13 cellular contexts compared by ENCODE assay signal in genomic region chr16:67539271-67539670, GRCh38. TPM values are rescaled to one million over a fixed set of nuclear protein-coding genes. Genes with fewer than 3 reads are reported as not detected.
A peak's percentile ranks its signal among the peaks of the same experiment; 100 is the strongest.
DNase-seq lines count a peak whose midpoint lies in the region; ATAC-seq and TF ChIP-seq lines count a peak whose summit lies in the region.
"Had no signal": no experiment of that assay in that cellular context is flagged by ENCODE, and none has a peak within 500 bp of the region (broad histone marks: within the 10 kb centered on the region; RNA-seq: fewer than 3 reads in every experiment).

No MANE protein-coding gene starts in this region.

- H3K27ac Mint-ChIP-seq in activated T-cell treated with anti-CD3 and anti-CD28 coated beads, Interleukin-2, amount 50 U/mL, for 72 hours, result no peak overlapping the region
- H3K27ac Mint-ChIP-seq in activated CD8-positive, alpha-beta T cell treated with anti-CD3 and anti-CD28 coated beads, Interleukin-2, amount 10 ng/mL, durations not matched to agents 7 days and 5 days, result no peak overlapping the region
- H3K27ac Mint-ChIP-seq in immature natural killer cell, result peak overlapping the region; percentile 27 to 87 (median 84)
- H3K27ac Mint-ChIP-seq in stimulated activated naive CD8-positive, alpha-beta T cell treated with anti-CD3 and anti-CD28 coated beads, Interleukin-15, amount 100 ng/mL, for 72 hours, result peak overlapping the region in 1 of 2 donors; percentile 84

- H3K36me3 Mint-ChIP-seq in activated T-cell treated with anti-CD3 and anti-CD28 coated beads, Interleukin-2, amount 50 U/mL, for 72 hours (ENCODE audit: insufficient read depth in 2 of 2), result peaks cover 4 to 8% of the 10 kb centered on the region in 2 donors
- peaks cover 12% of the 10 kb centered on the region for H3K36me3 Mint-ChIP-seq in activated CD8-positive, alpha-beta T cell treated with anti-CD3 and anti-CD28 coated beads, Interleukin-2, amount 10 ng/mL, durations not matched to agents 7 days and 5 days (ENCODE audit: low read depth)
- peaks cover 0 to 14% (median 5%) of the 10 kb centered on the region in 3 donors for H3K36me3 Mint-ChIP-seq in immature natural killer cell

- H3K9me3 Mint-ChIP-seq in activated T-cell treated with anti-CD3 and anti-CD28 coated beads, Interleukin-2, amount 50 U/mL, for 72 hours, result no peaks in the 10 kb centered on the region
- no peaks in the 10 kb centered on the region for H3K9me3 Mint-ChIP-seq in activated CD8-positive, alpha-beta T cell treated with anti-CD3 and anti-CD28 coated beads, Interleukin-2, amount 10 ng/mL, durations not matched to agents 7 days and 5 days (ENCODE audit: insufficient read depth)
- no peaks in the 10 kb centered on the region for H3K9me3 Mint-ChIP-seq in immature natural killer cell
- H3K9me3 Mint-ChIP-seq in stimulated activated naive CD8-positive, alpha-beta T cell treated with anti-CD3 and anti-CD28 coated beads, Interleukin-15, amount 100 ng/mL, for 72 hours, result no peaks in the 10 kb centered on the region

- POLR2A ChIA-PET in activated CD8-positive, alpha-beta T cell treated with anti-CD3 and anti-CD28 coated beads, Interleukin-2, amount 10 ng/mL, durations not matched to agents 7 days and 5 days (lab: Charles Lee), result interaction anchor here (1.4 to 2.5 kb wide), 3 partner anchors 8 to 22 kb away, joined by 6 to 11 read pairs (median 7); no protein-coding TSS in a partner anchor

- TF ChIP-seq CTCF in WERI-Rb-1 (IDR thresholded peaks at IDR 0.05; ENCODE audit: low read depth, low read length), result no peak

- peaks cover 51% of the 10 kb centered on the region for H3K4me1 Mint-ChIP-seq in activated T-cell treated with anti-CD3 and anti-CD28 coated beads, Interleukin-2, amount 50 U/mL, for 72 hours (ENCODE audit: low read depth)
- H3K4me1 Mint-ChIP-seq in activated CD8-positive, alpha-beta T cell treated with anti-CD3 and anti-CD28 coated beads, Interleukin-2, amount 10 ng/mL, durations not matched to agents 7 days and 5 days (ENCODE audit: low read depth), result peaks cover 28% of the 10 kb centered on the region
- peaks cover 43 to 47% of the 10 kb centered on the region in 2 donors for H3K4me1 Mint-ChIP-seq in immature natural killer cell
- peaks cover 67% of the 10 kb centered on the region for H3K4me1 Mint-ChIP-seq in stimulated activated naive CD8-positive, alpha-beta T cell treated with anti-CD3 and anti-CD28 coated beads, Interleukin-15, amount 100 ng/mL, for 72 hours

- H3K9me3 ChIP-seq in MG63 (no peaks in the 10 kb centered on the region), WERI-Rb-1 (ENCODE audit: severe bottlenecking) (no peaks in the 10 kb centered on the region)
- H3K9me3 ChIP-seq: right lobe of liver had no signal

- DNase-seq in activated T-cell treated with anti-CD3 and anti-CD28 coated beads, Interleukin-2, amount 50 U/mL, for 72 hours, result no peak
- DNase-seq in activated T-cell treated with anti-CD3 and anti-CD28 coated beads for 4 hours (no peak), immature natural killer cell (no peak), MG63 (no peak), activated gamma-delta T cell (lab: John Stamatoyannopoulos, UW) (no peak), WERI-Rb-1 (no peak)
- DNase-seq in activated CD8-positive, alpha-beta T cell treated with anti-CD3 and anti-CD28 coated beads, Interleukin-2, amount 10 ng/mL, durations not matched to agents 7 days and 5 days, result no peak
- no peak for DNase-seq in stimulated activated naive CD8-positive, alpha-beta T cell treated with anti-CD3 and anti-CD28 coated beads, Interleukin-15, amount 100 ng/mL, for 72 hours
- DNase-seq: central memory CD4-positive, alpha-beta T cell; NCI-H1092 had no signal

- H3K36me3 ChIP-seq in MG63, result peaks cover 11% of the 10 kb centered on the region; the same call in 1 of the 2 replicates
- H3K36me3 ChIP-seq in WERI-Rb-1, result peaks cover 63% of the 10 kb centered on the region

- no peak overlapping the region for H3K27ac ChIP-seq in WERI-Rb-1
- H3K27ac ChIP-seq: right lobe of liver had no signal

- peak overlapping the region; percentile 48 to 69 for H3K4me3 Mint-ChIP-seq in activated T-cell treated with anti-CD3 and anti-CD28 coated beads, Interleukin-2, amount 50 U/mL, for 72 hours
- peak overlapping the region; percentile 64 for H3K4me3 Mint-ChIP-seq in activated CD8-positive, alpha-beta T cell treated with anti-CD3 and anti-CD28 coated beads, Interleukin-2, amount 10 ng/mL, durations not matched to agents 7 days and 5 days
- peak overlapping the region; percentile 75 to 80 (median 78) for H3K4me3 Mint-ChIP-seq in immature natural killer cell
- H3K4me3 Mint-ChIP-seq in stimulated activated naive CD8-positive, alpha-beta T cell treated with anti-CD3 and anti-CD28 coated beads, Interleukin-15, amount 100 ng/mL, for 72 hours, result peak overlapping the region; percentile 4 to 51

- CTCF ChIA-PET in activated CD8-positive, alpha-beta T cell treated with anti-CD3 and anti-CD28 coated beads, Interleukin-2, amount 10 ng/mL, durations not matched to agents 7 days and 5 days (lab: Charles Lee), result interaction anchor here (0.9 to 4.9 kb wide), 4 partner anchors 8 to 22 kb away, joined by 3 to 76 read pairs (median 26); no protein-coding TSS in a partner anchor

- peaks cover 22% of the 10 kb centered on the region for H3K27me3 Mint-ChIP-seq in activated T-cell treated with anti-CD3 and anti-CD28 coated beads, Interleukin-2, amount 50 U/mL, for 72 hours (ENCODE audit: low read depth)
- H3K27me3 Mint-ChIP-seq in activated CD8-positive, alpha-beta T cell treated with anti-CD3 and anti-CD28 coated beads, Interleukin-2, amount 10 ng/mL, durations not matched to agents 7 days and 5 days (ENCODE audit: low read depth), result peaks cover 23% of the 10 kb centered on the region
- H3K27me3 Mint-ChIP-seq in immature natural killer cell (ENCODE audit: low read depth in 3 of 3), result peaks cover 2 to 10% (median 4%) of the 10 kb centered on the region in 3 donors
- H3K27me3 Mint-ChIP-seq in stimulated activated naive CD8-positive, alpha-beta T cell treated with anti-CD3 and anti-CD28 coated beads, Interleukin-15, amount 100 ng/mL, for 72 hours, result peaks cover 23% of the 10 kb centered on the region

- ATAC-seq in activated T-cell treated with anti-CD3 and anti-CD28 coated beads, Interleukin-2, amount 50 U/mL, for 72 hours (replicated peaks in 1 of 2), result no peak
- ATAC-seq in activated CD8-positive, alpha-beta T cell treated with anti-CD3 and anti-CD28 coated beads, Interleukin-2, amount 10 ng/mL, durations not matched to agents 7 days and 5 days, result no peak
- no peak for ATAC-seq in stimulated activated naive CD8-positive, alpha-beta T cell treated with anti-CD3 and anti-CD28 coated beads, Interleukin-15, amount 100 ng/mL, for 72 hours
- ATAC-seq: right lobe of liver had no signal

- H3K4me3 ChIP-seq in MG63, result no peak overlapping the region
- no peak overlapping the region for H3K4me3 ChIP-seq in WERI-Rb-1 (ENCODE audit: low read depth, low read length)

- H3K27me3 ChIP-seq in MG63 (no peaks in the 10 kb centered on the region), WERI-Rb-1 (ENCODE audit: insufficient read depth, low read depth, severe bottlenecking) (no peaks in the 10 kb centered on the region)
- H3K27me3 ChIP-seq: right lobe of liver had no signal

RNA-seq across cellular contexts. Expression of gene RIPOR1, which starts 10.6 kb away (rescaled TPM):
- total RNA-seq in activated T-cell treated with anti-CD3 and anti-CD28 coated beads, Interleukin-2, amount 50 U/mL, for 72 hours, result 10 to 100 TPM; 34.2 to 54.6 TPM
- total RNA-seq in activated CD8-positive, alpha-beta T cell treated with anti-CD3 and anti-CD28 coated beads, Interleukin-2, amount 10 ng/mL, durations not matched to agents 7 days and 5 days, result 10 to 100 TPM; 10.6 to 13.7 TPM
- 1 to 10 TPM; 2.0 to 7.5 (median 3.3) TPM for polyA plus RNA-seq in immature natural killer cell
- 3.1 and 5.0 TPM in 2 replicates for total RNA-seq in MG63 (2014; rRNA removed; shearing (Covaris generic); ENCODE audit: low replicate concordance)

RNA-seq across cellular contexts. Expression of gene CTCF, which starts 23.1 kb away (rescaled TPM):
- 10 to 100 TPM; 55.5 to 71.1 TPM for total RNA-seq in activated T-cell treated with anti-CD3 and anti-CD28 coated beads, Interleukin-2, amount 50 U/mL, for 72 hours
- total RNA-seq in activated CD8-positive, alpha-beta T cell treated with anti-CD3 and anti-CD28 coated beads, Interleukin-2, amount 10 ng/mL, durations not matched to agents 7 days and 5 days, result 10 to 100 TPM; 77.4 to 79.8 TPM
- polyA plus RNA-seq in immature natural killer cell, result 10 to 100 TPM; 24.8 to 60.4 (median 28.4) TPM
- total RNA-seq in MG63 (2014; rRNA removed; shearing (Covaris generic); ENCODE audit: low replicate concordance), result 26.1 and 32.2 TPM in 2 replicates

RNA-seq across cellular contexts. Expression of gene AGRP, which starts 55.9 kb away (rescaled TPM):
- not detected for total RNA-seq in activated T-cell treated with anti-CD3 and anti-CD28 coated beads, Interleukin-2, amount 50 U/mL, for 72 hours
- not detected for total RNA-seq in activated CD8-positive, alpha-beta T cell treated with anti-CD3 and anti-CD28 coated beads, Interleukin-2, amount 10 ng/mL, durations not matched to agents 7 days and 5 days
- polyA plus RNA-seq in immature natural killer cell, result not detected
- total RNA-seq in MG63 (2014; rRNA removed; shearing (Covaris generic); ENCODE audit: low replicate concordance), result not detected in 2 replicates
- total RNA-seq: lung microvascular endothelial cell, right lobe of liver, SK-MEL-5 had no signal

RNA-seq across cellular contexts. Expression of gene ATP6V0D1, which starts 58.3 kb away (rescaled TPM):
- total RNA-seq in activated T-cell treated with anti-CD3 and anti-CD28 coated beads, Interleukin-2, amount 50 U/mL, for 72 hours, result 10 to 100 TPM; 27.9 to 28.1 TPM
- total RNA-seq in activated CD8-positive, alpha-beta T cell treated with anti-CD3 and anti-CD28 coated beads, Interleukin-2, amount 10 ng/mL, durations not matched to agents 7 days and 5 days, result 10 to 100 TPM; 52.7 to 58.1 TPM
- polyA plus RNA-seq in immature natural killer cell, result 100 to 1,000 TPM; 192 to 330 (median 205) TPM
- 30.8 and 42.3 TPM in 2 replicates for total RNA-seq in MG63 (2014; rRNA removed; shearing (Covaris generic); ENCODE audit: low replicate concordance)

Comparison
In these comparisons a context has a peak if more than half of its experiments do, and no peak if none do; other contexts are left out.
1. H3K27ac Mint-ChIP-seq: peak in immature natural killer cell (6 of 6); none in activated T-cell treated with anti-CD3 and anti-CD28 coated beads, Interleukin-2, amount 50 U/mL, for 72 hours (single experiment) and activated CD8-positive, alpha-beta T cell treated with anti-CD3 and anti-CD28 coated beads, Interleukin-2, amount 10 ng/mL, durations not matched to agents 7 days and 5 days (single experiment).
2. H3K4me3 Mint-ChIP-seq: peak in every context shown above with its lines; median percentile 78 in immature natural killer cell; 64 in activated CD8-positive, alpha-beta T cell treated with anti-CD3 and anti-CD28 coated beads, Interleukin-2, amount 10 ng/mL, durations not matched to agents 7 days and 5 days; 58 in activated T-cell treated with anti-CD3 and anti-CD28 coated beads, Interleukin-2, amount 50 U/mL, for 72 hours; 28 in stimulated activated naive CD8-positive, alpha-beta T cell treated with anti-CD3 and anti-CD28 coated beads, Interleukin-15, amount 100 ng/mL, for 72 hours.